ENCODE assay signal across 8 cellular contexts in genomic region chr3:156675744-156676466, GRCh38. TPM values are rescaled to one million over a fixed set of nuclear protein-coding genes. Genes with fewer than 3 reads are reported as not detected.
A peak's percentile ranks its signal among the peaks of the same experiment; 100 is the strongest.
DNase-seq lines count a peak whose midpoint lies in the region; ATAC-seq and TF ChIP-seq lines count a peak whose summit lies in the region.

No MANE protein-coding gene starts in this region.

- H3K36me3 ChIP-seq in BLaER1 treated with 17β-estradiol and CSF1 and Interleukin-3, amounts not matched to agents 10 nM and 100 nM, result peaks cover 24 to 36% (median 31%) of the 10 kb centered on the region in 11 experiments
- H3K36me3 ChIP-seq in OCI-LY7 (ENCODE audit: insufficient read depth, low read length) (peaks cover 38% of the 10 kb centered on the region), psoas muscle (ENCODE audit: insufficient read depth in 1 of 2, low read depth in 1 of 2) (peaks cover 8 to 21% of the 10 kb centered on the region in 2 donors)

- H3K4me1 Mint-ChIP-seq in activated naive CD4-positive, alpha-beta T cell treated with anti-CD3 and anti-CD28 coated beads for 36 hours (ENCODE audit: low read depth), result peaks cover 48% of the 10 kb centered on the region
- H3K4me1 Mint-ChIP-seq in glutamatergic neuron (ENCODE audit: low read depth, unreplicated experiment), result peaks cover 2% of the 10 kb centered on the region

- CTCF ChIA-PET in OCI-LY7 (lab: Charles Lee; ENCODE audit: unreplicated experiment), result interaction anchor here (1.1 kb wide), 2 partner anchors 406 to 412 kb away, joined by 3 to 5 read pairs; no protein-coding TSS in a partner anchor
- CTCF ChIA-PET in activated naive CD4-positive, alpha-beta T cell treated with anti-CD3 and anti-CD28 coated beads for 36 hours (lab: Charles Lee), result interaction anchor here (0.6 to 1.5 kb wide), 8 partner anchors 62 to 462 kb away, joined by 3 to 4 read pairs (median 3); no protein-coding TSS in a partner anchor

- DNase-seq in HS-27A (ENCODE audit: low read depth) (peak; percentile 83), OCI-LY7 (ENCODE audit: low spot score) (no peak), glutamatergic neuron (peak; percentile 17), psoas muscle (peak in 1 of 2 donors; percentile 19), HuH-7.5 (ENCODE audit: low spot score) (no peak)
- DNase-seq in activated naive CD4-positive, alpha-beta T cell treated with anti-CD3 and anti-CD28 coated beads for 36 hours, result peak; percentile 56

- peaks cover 29% of the 10 kb centered on the region for H3K36me3 Mint-ChIP-seq in activated naive CD4-positive, alpha-beta T cell treated with anti-CD3 and anti-CD28 coated beads for 36 hours (ENCODE audit: low read depth)
- no peaks in the 10 kb centered on the region for H3K36me3 Mint-ChIP-seq in glutamatergic neuron (ENCODE audit: unreplicated experiment)

- TF ChIP-seq CTCF in OCI-LY7 (conservative IDR thresholded peaks at IDR 0.05; ENCODE audit: low read length) (no peak; the same call in 1 of the 2 replicates), glutamatergic neuron (IDR thresholded peaks at IDR 0.05; ENCODE audit: partially characterized antibody, unreplicated experiment) (no peak), psoas muscle (IDR thresholded peaks at IDR 0.05) (no peak)

- H3K27me3 Mint-ChIP-seq in activated naive CD4-positive, alpha-beta T cell treated with anti-CD3 and anti-CD28 coated beads for 36 hours (ENCODE audit: low read depth), result no peaks in the 10 kb centered on the region
- H3K27me3 Mint-ChIP-seq in glutamatergic neuron (ENCODE audit: unreplicated experiment), result peaks cover 1% of the 10 kb centered on the region

- peaks cover 25 to 47% (median 31%) of the 10 kb centered on the region in 10 experiments for H3K4me1 ChIP-seq in BLaER1 treated with 17β-estradiol and CSF1 and Interleukin-3, amounts not matched to agents 10 nM and 100 nM
- H3K4me1 ChIP-seq in OCI-LY7 (ENCODE audit: insufficient read depth, low read length, poor library complexity, severe bottlenecking) (peaks cover 56% of the 10 kb centered on the region), psoas muscle (peaks cover 49% of the 10 kb centered on the region)

- peak overlapping the region; percentile 78 to 94 (median 83) for H3K27ac ChIP-seq in BLaER1 treated with 17β-estradiol and CSF1 and Interleukin-3, amounts not matched to agents 10 nM and 100 nM
- H3K27ac ChIP-seq in OCI-LY7 (ENCODE audit: low read depth, low read length, poor library complexity, severe bottlenecking) (peak overlapping the region; percentile 77), psoas muscle (peak overlapping the region; percentile 96)

- no peak for ATAC-seq in psoas muscle
- ATAC-seq in HG02938 (IDR thresholded peaks at IDR 0.05; ENCODE audit: unreplicated experiment), result no peak

- H3K9me2 ChIP-seq in OCI-LY7 (ENCODE audit: insufficient read depth, low read length), result no peaks in the 10 kb centered on the region

- peak overlapping the region; percentile 76 to 94 (median 89) for H3K4me2 ChIP-seq in BLaER1 treated with 17β-estradiol and CSF1 and Interleukin-3, amounts not matched to agents 10 nM and 100 nM
- H3K4me2 ChIP-seq in OCI-LY7 (ENCODE audit: low read length), result peak overlapping the region; percentile 87

- no TSS peak for BruUV-seq in OCI-LY7 (replicated peaks; lab: Mats Ljungman, UMichigan)

- 3 to 5% (median 4%) methylated on average over 25 of the region's 25 CpGs for WGBS in psoas muscle, 3 donors

- peak overlapping the region; percentile 82 to 96 (median 90) for H3K9ac ChIP-seq in BLaER1 treated with 17β-estradiol and CSF1 and Interleukin-3, amounts not matched to agents 10 nM and 100 nM

- no peaks in the 10 kb centered on the region for H3K9me3 Mint-ChIP-seq in activated naive CD4-positive, alpha-beta T cell treated with anti-CD3 and anti-CD28 coated beads for 36 hours
- peaks cover 6% of the 10 kb centered on the region for H3K9me3 Mint-ChIP-seq in glutamatergic neuron (ENCODE audit: unreplicated experiment)

- H4K20me1 ChIP-seq in BLaER1 treated with 17β-estradiol and CSF1 and Interleukin-3, amounts not matched to agents 10 nM and 100 nM, result peaks cover 1 to 62% (median 46%) of the 10 kb centered on the region in 11 experiments; a peak in 18 of 22 replicates
- H4K20me1 ChIP-seq in OCI-LY7 (ENCODE audit: insufficient read depth, low read length), result peaks cover 47% of the 10 kb centered on the region

- peak overlapping the region; percentile 93 for H3K4me3 Mint-ChIP-seq in activated naive CD4-positive, alpha-beta T cell treated with anti-CD3 and anti-CD28 coated beads for 36 hours
- H3K4me3 Mint-ChIP-seq in glutamatergic neuron (ENCODE audit: unreplicated experiment), result peak overlapping the region; percentile 88

- POLR2A ChIA-PET in OCI-LY7 (lab: Charles Lee), result interaction anchor here (0.6 to 2.0 kb wide), 14 partner anchors 10 to 491 kb away, joined by 3 to 8 read pairs (median 3); partner anchors contain the start of genes CCNL1 and SSR3

- no peaks in the 10 kb centered on the region for H3K9me3 ChIP-seq in BLaER1 treated with 17β-estradiol and CSF1 and Interleukin-3, amounts not matched to agents 10 nM and 100 nM (replicated peaks in 1 of 11)
- H3K9me3 ChIP-seq in OCI-LY7 (ENCODE audit: low read length) (no peaks in the 10 kb centered on the region), psoas muscle (no peaks in the 10 kb centered on the region)

- peak overlapping the region; percentile 73 to 96 (median 88) for H3K4me3 ChIP-seq in BLaER1 treated with 17β-estradiol and CSF1 and Interleukin-3, amounts not matched to agents 10 nM and 100 nM
- peak overlapping the region; percentile 96 for H3K4me3 ChIP-seq in OCI-LY7 (ENCODE audit: low read depth, low read length, poor library complexity, severe bottlenecking)
- H3K4me3 ChIP-seq in psoas muscle, result peak overlapping the region; percentile 88

- no peaks in the 10 kb centered on the region for H3K27me3 ChIP-seq in BLaER1 treated with 17β-estradiol and CSF1 and Interleukin-3, amounts not matched to agents 10 nM and 100 nM
- H3K27me3 ChIP-seq in psoas muscle (ENCODE audit: insufficient read depth in 3 of 3, low read length in 2 of 3), result no peaks in the 10 kb centered on the region

- intact Hi-C loops in OCI-LY7 (cut with micrococcal nuclease; ENCODE audit: unreplicated experiment), result loop anchor here (2.0 to 10.0 kb wide), 3 partner anchors 413 to 821 kb away; partner anchors contain the start of gene SLC33A1
- intact Hi-C loops in activated naive CD4-positive, alpha-beta T cell treated with anti-CD3 and anti-CD28 coated beads for 36 hours (cut with micrococcal nuclease), result loop anchor here (2.0 to 10.0 kb wide), 3 partner anchors 59 to 821 kb away; partner anchors contain the start of gene SLC33A1
- intact Hi-C loops in psoas muscle (cut with DNase I), result loop anchor here (5.0 to 10.0 kb wide), 4 partner anchors 136 to 466 kb away; no protein-coding TSS in a partner anchor

- peak overlapping the region; percentile 36 for H3K27ac Mint-ChIP-seq in activated naive CD4-positive, alpha-beta T cell treated with anti-CD3 and anti-CD28 coated beads for 36 hours
- peak overlapping the region; percentile 23 for H3K27ac Mint-ChIP-seq in glutamatergic neuron (ENCODE audit: unreplicated experiment)

- peaks cover 54% of the 10 kb centered on the region for H3K79me2 ChIP-seq in OCI-LY7 (ENCODE audit: insufficient read depth, low read depth, low read length)

- H2AFZ ChIP-seq in OCI-LY7 (ENCODE audit: low read length), result peak overlapping the region; percentile 65; the same call in 1 of the 2 replicates

RNA-seq across cellular contexts. Expression of gene TIPARP, which starts 1.5 kb away (rescaled TPM):
- total RNA-seq in OCI-LY7 (2014; rRNA removed; shearing (Covaris generic)), result 9.7 and 10.0 TPM in 2 replicates
- total RNA-seq in OCI-LY7 (2022) (13.4 and 14.8 TPM in 2 replicates), glutamatergic neuron (ENCODE audit: unreplicated experiment) (9.5 TPM), psoas muscle (10 to 100 TPM; 10.5 to 18.1 (median 16.0) TPM)
- 10 to 100 TPM; 15.7 to 17.1 TPM for total RNA-seq in activated naive CD4-positive, alpha-beta T cell treated with anti-CD3 and anti-CD28 coated beads for 36 hours
- 10 to 100 TPM in 2 of 3 donors, 1 to 10 TPM in 1; 9.4 to 22.3 (median 11.2) TPM for polyA plus RNA-seq in psoas muscle

Comparison
In these comparisons a context has a peak if more than half of its experiments do, and no peak if none do; other contexts are left out.
1. DNase-seq: peak in HS-27A (single experiment), activated naive CD4-positive, alpha-beta T cell treated with anti-CD3 and anti-CD28 coated beads for 36 hours (single experiment) and glutamatergic neuron (single experiment); none in OCI-LY7 (single experiment) and HuH-7.5 (single experiment).
2. Peak in every context shown above with its lines, with median percentiles within 50 percentile points of each other: H3K27ac ChIP-seq and H3K4me3 ChIP-seq.